In the genomic region with DNA sequence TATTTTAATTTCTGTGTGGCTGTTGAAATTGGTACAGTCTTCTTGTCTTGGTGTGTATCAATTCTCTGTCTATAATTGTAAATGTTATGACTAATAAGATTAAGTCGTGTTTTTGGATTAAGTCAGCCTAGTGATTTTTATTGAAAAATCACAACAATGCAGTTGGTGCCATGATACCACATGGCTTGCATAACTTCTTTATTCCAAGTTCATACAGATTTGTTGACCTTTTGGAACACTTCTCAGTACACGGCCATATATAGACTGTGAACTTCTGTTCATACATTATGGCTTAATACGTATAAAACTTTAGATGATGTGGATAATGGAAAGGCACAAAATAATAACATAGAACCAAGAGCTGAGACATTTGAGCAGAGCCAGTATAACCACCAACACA, we compare ENCODE assay signal across 17 cellular contexts.
DNase-seq lines count a peak whose midpoint lies in the region; TF ChIP-seq lines count a peak whose summit lies in the region.
"Had no signal": no experiment of that assay in that cellular context is flagged by ENCODE, and none has a peak within 500 bp of the region (broad histone marks: within the 10 kb centered on the region; RNA-seq: fewer than 3 reads in every experiment).

No MANE protein-coding gene starts in this region.

- peaks cover 0 to 16% (median 7%) of the 10 kb centered on the region in 4 donors for H3K9me3 ChIP-seq in stomach

- intact Hi-C loops in stomach (cut with DNase I; ENCODE audit: low total_unique reads), result no loop called here

- no peaks in the 10 kb centered on the region for H3K27me3 ChIP-seq in stomach
- H3K27me3 ChIP-seq: BLaER1 treated with 17β-estradiol and CSF1 and Interleukin-3, amounts not matched to agents 10 nM and 100 nM had no signal

- H3K4me1 ChIP-seq in stomach, result no peaks in the 10 kb centered on the region
- H3K4me1 ChIP-seq: BLaER1 treated with 17β-estradiol and CSF1 and Interleukin-3, amounts not matched to agents 10 nM and 100 nM had no signal

- no peak for TF ChIP-seq POLR2A in stomach (IDR thresholded peaks at IDR 0.05)

- no peak for TF ChIP-seq EP300 in stomach (IDR thresholded peaks at IDR 0.05)

- 67 to 84% (median 77%) methylated on average over 3 of the region's 3 CpGs for WGBS in stomach, 5 donors

- DNase-seq in AG10803 (ENCODE audit: low read depth) (peak; percentile 29), choroid plexus epithelial cell (ENCODE audit: low read depth) (peak; percentile 13), fibroblast of pulmonary artery (ENCODE audit: low read depth) (peak; percentile 4), retinal pigment epithelial cell (ENCODE audit: low read depth) (peak; percentile 92), SHP77 (lab: John Stamatoyannopoulos, UW) (no peak), stomach (no peak), DMS153 treated with DMSO at 0.1 percent for 48 hours (lab: John Stamatoyannopoulos, UW; ENCODE audit: unreplicated experiment) (no peak)
- DNase-seq: Calu3; CD8-positive, alpha-beta T cell; DMS53; GDM1; GOT3; H7; HFFc6 had no signal

- no peak overlapping the region for H3K27ac ChIP-seq in stomach
- H3K27ac ChIP-seq: 22Rv1; BLaER1 treated with 17β-estradiol and CSF1 and Interleukin-3, amounts not matched to agents 10 nM and 100 nM; HL-60 had no signal

- no peaks in the 10 kb centered on the region for H3K36me3 ChIP-seq in stomach
- H3K36me3 ChIP-seq: BLaER1 treated with 17β-estradiol and CSF1 and Interleukin-3, amounts not matched to agents 10 nM and 100 nM had no signal

- H3K4me3 ChIP-seq in AG10803 (ENCODE audit: low read length) (no peak overlapping the region), choroid plexus epithelial cell (ENCODE audit: low read depth, low read length) (no peak overlapping the region), fibroblast of pulmonary artery (replicated peaks; ENCODE audit: low read depth, low read length) (no peak overlapping the region), retinal pigment epithelial cell (ENCODE audit: low read length) (no peak overlapping the region), stomach (no peak overlapping the region)
- H3K4me3 ChIP-seq: BLaER1 treated with 17β-estradiol and CSF1 and Interleukin-3, amounts not matched to agents 10 nM and 100 nM had no signal

- TF ChIP-seq CTCF in AG10803 (conservative IDR thresholded peaks at IDR 0.05; ENCODE audit: low read length) (no peak), choroid plexus epithelial cell (conservative IDR thresholded peaks at IDR 0.05; ENCODE audit: low read depth, low read length) (no peak), fibroblast of pulmonary artery (IDR thresholded peaks at IDR 0.05; ENCODE audit: low read length, missing control alignments) (no peak), retinal pigment epithelial cell (conservative IDR thresholded peaks at IDR 0.05; ENCODE audit: low read depth, low read length) (no peak), stomach (IDR thresholded peaks at IDR 0.05) (no peak)

Comparison
In these comparisons a context has a peak if more than half of its experiments do, and no peak if none do; other contexts are left out.
1. DNase-seq: peak in AG10803 (single experiment), choroid plexus epithelial cell (single experiment), fibroblast of pulmonary artery (single experiment) and retinal pigment epithelial cell (single experiment); none in SHP77 (0 of 2), stomach (single experiment) and DMS153 treated with DMSO at 0.1 percent for 48 hours (single experiment).